ENCODE assay signal across 17 cellular contexts in genomic region chr15:85763557-85764303, GRCh38. TPM values are rescaled to one million over a fixed set of nuclear protein-coding genes. Genes with fewer than 3 reads are reported as not detected.
DNase-seq lines count a peak whose midpoint lies in the region; ATAC-seq lines count a peak whose summit lies in the region.
"Had no signal": no experiment of that assay in that cellular context is flagged by ENCODE, and none has a peak within 500 bp of the region (broad histone marks: within the 10 kb centered on the region; RNA-seq: fewer than 3 reads in every experiment).

No MANE protein-coding gene starts in this region.

- H2BK5ac ChIP-seq in neuronal stem cell (ENCODE audit: low read length): peak overlapping the region; percentile 97

- no peak overlapping the region for H4K8ac ChIP-seq in neuronal stem cell (ENCODE audit: low read depth, low read length)

- intact Hi-C loops in Right ventricle myocardium inferior (cut with DNase I): no loop called here
- intact Hi-C loops in cardiac septum (cut with DNase I): loop anchor here (2.0 to 5.0 kb wide), 2 partner anchors 13 to 64 kb away; no protein-coding TSS in a partner anchor
- intact Hi-C loops in Right ventricle myocardium superior (cut with DNase I): no loop called here

- H3K79me1 ChIP-seq in neuronal stem cell (ENCODE audit: low read depth, low read length): peaks cover 21% of the 10 kb centered on the region

- no peak overlapping the region for H3K4me3 ChIP-seq in neuronal stem cell (ENCODE audit: low read length in 2 of 2)
- H3K4me3 ChIP-seq: GM12878 had no signal

- peak overlapping the region; percentile 35 for H3K23ac ChIP-seq in neuronal stem cell (ENCODE audit: low read depth, low read length, poor library complexity)

- H2AFZ ChIP-seq in neuronal stem cell (ENCODE audit: low read length): no peak overlapping the region

- WGBS in neuronal stem cell (ENCODE audit: extremely low coverage in 2 of 2, insufficient read length in 2 of 2, insufficient replicate concordance in 1 of 2), 2 donors: no CpG with 5 or more reads among the region's 21 CpGs

- H3K4me1 ChIP-seq in neuronal stem cell (ENCODE audit: control insufficient read depth in 2 of 2, insufficient read depth in 1 of 2, low read depth in 1 of 2, low read length in 2 of 2): peaks cover 0 to 14% of the 10 kb centered on the region in 2 donors

- peaks cover 0 to 12% of the 10 kb centered on the region in 2 donors for H3K9me3 ChIP-seq in neuronal stem cell (replicated peaks in 1 of 2; ENCODE audit: control insufficient read depth in 2 of 2, insufficient read depth in 1 of 2, low read depth in 1 of 2, low read length in 2 of 2)
- H3K9me3 ChIP-seq: neutrophil had no signal

- H3K9ac ChIP-seq in neuronal stem cell (ENCODE audit: low read depth, low read length, poor library complexity): peak overlapping the region; percentile 34

- H2BK12ac ChIP-seq in neuronal stem cell (ENCODE audit: low read length): no peak overlapping the region

- peak; percentile 1 for ATAC-seq in Right ventricle myocardium inferior
- no peak for ATAC-seq in Right ventricle myocardium superior (ENCODE audit: poor library complexity)
- no peak for ATAC-seq in GM18502 (IDR thresholded peaks at IDR 0.05; ENCODE audit: poor library complexity, unreplicated experiment)
- ATAC-seq in GM21367 (IDR thresholded peaks at IDR 0.05; ENCODE audit: unreplicated experiment): no peak
- ATAC-seq: GM12878, PC-3 had no signal

- peaks cover 19 to 86% of the 10 kb centered on the region in 2 donors for H3K36me3 ChIP-seq in neuronal stem cell (replicated peaks in 1 of 2; ENCODE audit: control insufficient read depth in 2 of 2, insufficient read depth in 2 of 2, low read length in 2 of 2)
- H3K36me3 ChIP-seq: neutrophil had no signal

- H2BK15ac ChIP-seq in neuronal stem cell (ENCODE audit: low read length): peak overlapping the region; percentile 75

- no peak overlapping the region for H3K4me2 ChIP-seq in neuronal stem cell (ENCODE audit: insufficient read depth, low read length, poor library complexity, severe bottlenecking)

- peak overlapping the region; percentile 94 for H3K14ac ChIP-seq in neuronal stem cell (ENCODE audit: low read length)

- H2AK5ac ChIP-seq in neuronal stem cell (ENCODE audit: low read depth, low read length): peak overlapping the region; percentile 90

- no peaks in the 10 kb centered on the region for H3K27me3 ChIP-seq in neuronal stem cell (ENCODE audit: control insufficient read depth in 3 of 3, insufficient read depth in 3 of 3, low read depth in 1 of 3, low read length in 3 of 3)
- H3K27me3 ChIP-seq: neutrophil had no signal

- no peak overlapping the region for H3K4ac ChIP-seq in neuronal stem cell (ENCODE audit: low read length)

- peak overlapping the region; percentile 59 for H3K18ac ChIP-seq in neuronal stem cell (ENCODE audit: low read length)

- no peak overlapping the region for H3K27ac ChIP-seq in neuronal stem cell (replicated peaks; ENCODE audit: low read length)
- H3K27ac ChIP-seq: neutrophil had no signal

- no peak overlapping the region for H4K91ac ChIP-seq in neuronal stem cell (ENCODE audit: low read depth, low read length, poor library complexity)

- DNase-seq in Right ventricle myocardium inferior (ENCODE audit: missing footprints) (peak; percentile 54), cardiac septum (ENCODE audit: low spot score) (no peak), Right ventricle myocardium superior (peak; percentile 37), neuronal stem cell (ENCODE audit: low spot score) (no peak), putamen (ENCODE audit: low spot score) (no peak), NCI-H187 (lab: John Stamatoyannopoulos, UW) (no peak)
- DNase-seq: activated gamma-delta T cell; effector CD8-positive, alpha-beta T cell; HCEC 1CT; mesendoderm; NCI-H2107; PC-3; stimulated activated CD4-positive, alpha-beta T cell treated with anti-CD3 and anti-CD28 coated beads, Interleukin-4, amount 100 ng/mL, for 24 hours had no signal

- peak overlapping the region; percentile 39 for H2BK120ac ChIP-seq in neuronal stem cell (ENCODE audit: low read depth, low read length)

RNA-seq across cellular contexts. Expression of gene KLHL25, which starts 31.0 kb away (rescaled TPM):
- total RNA-seq in Right ventricle myocardium inferior: 4.5 TPM
- total RNA-seq in cardiac septum: 5.1 TPM
- 4.1 TPM for total RNA-seq in Right ventricle myocardium superior
- 5.8 TPM for polyA plus RNA-seq in neuronal stem cell (2013, experiment 1 of 2)
- 5.8 TPM for polyA plus RNA-seq in neuronal stem cell (2013, experiment 2 of 2)

Comparison
In these comparisons a context has a peak if more than half of its experiments do, and no peak if none do; other contexts are left out.
1. DNase-seq: peak in Right ventricle myocardium inferior (single experiment) and Right ventricle myocardium superior (single experiment); none in cardiac septum (single experiment), neuronal stem cell (single experiment), putamen (single experiment) and NCI-H187 (0 of 2).